1 cellular context compared by ENCODE assay signal in the genomic region with DNA sequence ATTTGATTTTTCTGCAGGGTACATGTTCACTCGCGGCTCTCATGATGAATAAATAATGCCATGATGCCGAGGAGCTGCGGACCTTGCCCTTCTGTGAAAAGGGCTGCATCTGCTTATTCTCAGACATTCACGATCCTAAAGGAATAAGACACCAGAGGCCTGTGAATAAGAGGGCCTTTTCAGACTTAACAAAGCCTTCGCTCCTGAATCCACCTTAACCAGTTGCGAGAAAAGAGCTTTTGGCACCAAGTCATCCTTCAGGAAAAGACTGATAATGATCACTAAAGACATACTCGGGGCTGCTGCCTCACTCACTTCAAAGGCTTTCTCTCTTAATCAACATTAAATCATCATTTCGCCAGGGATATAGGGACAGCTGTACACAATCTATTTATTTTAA.
TF ChIP-seq lines count a peak whose summit lies in the region.

No MANE protein-coding gene starts in this region.

TF ChIP-seq in SK-N-SH treated with all-trans-retinoic acid at 6 μM for 48 hours, 23 proteins besides CTCF, POLR2A, EP300 and RAD21 (continued from another document):
- TF ChIP-seq, protein P1, sequence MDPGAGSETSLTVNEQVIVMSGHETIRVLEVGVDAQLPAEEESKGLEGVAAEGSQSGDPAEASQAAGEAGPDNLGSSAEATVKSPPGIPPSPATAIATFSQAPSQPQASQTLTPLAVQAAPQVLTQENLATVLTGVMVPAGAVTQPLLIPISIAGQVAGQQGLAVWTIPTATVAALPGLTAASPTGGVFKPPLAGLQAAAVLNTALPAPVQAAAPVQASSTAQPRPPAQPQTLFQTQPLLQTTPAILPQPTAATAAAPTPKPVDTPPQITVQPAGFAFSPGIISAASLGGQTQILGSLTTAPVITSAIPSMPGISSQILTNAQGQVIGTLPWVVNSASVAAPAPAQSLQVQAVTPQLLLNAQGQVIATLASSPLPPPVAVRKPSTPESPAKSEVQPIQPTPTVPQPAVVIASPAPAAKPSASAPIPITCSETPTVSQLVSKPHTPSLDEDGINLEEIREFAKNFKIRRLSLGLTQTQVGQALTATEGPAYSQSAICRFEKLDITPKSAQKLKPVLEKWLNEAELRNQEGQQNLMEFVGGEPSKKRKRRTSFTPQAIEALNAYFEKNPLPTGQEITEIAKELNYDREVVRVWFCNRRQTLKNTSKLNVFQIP (CRISPR knock-in tag; IDR thresholded peaks at IDR 0.05; ENCODE audit: borderline replicate concordance, low read depth), result no peak
- TF ChIP-seq ZFP3 (CRISPR knock-in tag; IDR thresholded peaks at IDR 0.05) (no peak), TCF4 (CRISPR knock-in tag; IDR thresholded peaks at IDR 0.05; ENCODE audit: borderline replicate concordance) (peak; percentile 95)
